In genomic region chr7:42987648-42988214, GRCh38 we compare ENCODE assay signal across 2 cellular contexts.
TF ChIP-seq lines count a peak whose summit lies in the region.

No MANE protein-coding gene starts in this region.

TF ChIP-seq in GM23338, 12 proteins besides CTCF, POLR2A, EP300 and RAD21 (continued from another document):
- no peak for TF ChIP-seq ZNF462 (CRISPR knock-in tag; IDR thresholded peaks at IDR 0.05)
- no peak for TF ChIP-seq JUNB (IDR thresholded peaks at IDR 0.05; ENCODE audit: unreplicated experiment)
- no peak for TF ChIP-seq STAT1 (IDR thresholded peaks at IDR 0.05; ENCODE audit: unreplicated experiment)
- TF ChIP-seq ZNF114 (CRISPR knock-in tag; IDR thresholded peaks at IDR 0.05): no peak
- no peak for TF ChIP-seq NANOG (IDR thresholded peaks at IDR 0.05; ENCODE audit: borderline replicate concordance)
- TF ChIP-seq, protein P1, sequence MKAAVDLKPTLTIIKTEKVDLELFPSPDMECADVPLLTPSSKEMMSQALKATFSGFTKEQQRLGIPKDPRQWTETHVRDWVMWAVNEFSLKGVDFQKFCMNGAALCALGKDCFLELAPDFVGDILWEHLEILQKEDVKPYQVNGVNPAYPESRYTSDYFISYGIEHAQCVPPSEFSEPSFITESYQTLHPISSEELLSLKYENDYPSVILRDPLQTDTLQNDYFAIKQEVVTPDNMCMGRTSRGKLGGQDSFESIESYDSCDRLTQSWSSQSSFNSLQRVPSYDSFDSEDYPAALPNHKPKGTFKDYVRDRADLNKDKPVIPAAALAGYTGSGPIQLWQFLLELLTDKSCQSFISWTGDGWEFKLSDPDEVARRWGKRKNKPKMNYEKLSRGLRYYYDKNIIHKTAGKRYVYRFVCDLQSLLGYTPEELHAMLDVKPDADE (IDR thresholded peaks at IDR 0.05): no peak
- no peak for TF ChIP-seq EZH2 (IDR thresholded peaks at IDR 0.05; ENCODE audit: low read depth, unreplicated experiment)
- TF ChIP-seq CREB1 (CRISPR knock-in tag; IDR thresholded peaks at IDR 0.05; ENCODE audit: low read depth): no peak
- TF ChIP-seq EZH2phosphoT487 (IDR thresholded peaks at IDR 0.05; ENCODE audit: unreplicated experiment): no peak
- TF ChIP-seq, protein P2, sequence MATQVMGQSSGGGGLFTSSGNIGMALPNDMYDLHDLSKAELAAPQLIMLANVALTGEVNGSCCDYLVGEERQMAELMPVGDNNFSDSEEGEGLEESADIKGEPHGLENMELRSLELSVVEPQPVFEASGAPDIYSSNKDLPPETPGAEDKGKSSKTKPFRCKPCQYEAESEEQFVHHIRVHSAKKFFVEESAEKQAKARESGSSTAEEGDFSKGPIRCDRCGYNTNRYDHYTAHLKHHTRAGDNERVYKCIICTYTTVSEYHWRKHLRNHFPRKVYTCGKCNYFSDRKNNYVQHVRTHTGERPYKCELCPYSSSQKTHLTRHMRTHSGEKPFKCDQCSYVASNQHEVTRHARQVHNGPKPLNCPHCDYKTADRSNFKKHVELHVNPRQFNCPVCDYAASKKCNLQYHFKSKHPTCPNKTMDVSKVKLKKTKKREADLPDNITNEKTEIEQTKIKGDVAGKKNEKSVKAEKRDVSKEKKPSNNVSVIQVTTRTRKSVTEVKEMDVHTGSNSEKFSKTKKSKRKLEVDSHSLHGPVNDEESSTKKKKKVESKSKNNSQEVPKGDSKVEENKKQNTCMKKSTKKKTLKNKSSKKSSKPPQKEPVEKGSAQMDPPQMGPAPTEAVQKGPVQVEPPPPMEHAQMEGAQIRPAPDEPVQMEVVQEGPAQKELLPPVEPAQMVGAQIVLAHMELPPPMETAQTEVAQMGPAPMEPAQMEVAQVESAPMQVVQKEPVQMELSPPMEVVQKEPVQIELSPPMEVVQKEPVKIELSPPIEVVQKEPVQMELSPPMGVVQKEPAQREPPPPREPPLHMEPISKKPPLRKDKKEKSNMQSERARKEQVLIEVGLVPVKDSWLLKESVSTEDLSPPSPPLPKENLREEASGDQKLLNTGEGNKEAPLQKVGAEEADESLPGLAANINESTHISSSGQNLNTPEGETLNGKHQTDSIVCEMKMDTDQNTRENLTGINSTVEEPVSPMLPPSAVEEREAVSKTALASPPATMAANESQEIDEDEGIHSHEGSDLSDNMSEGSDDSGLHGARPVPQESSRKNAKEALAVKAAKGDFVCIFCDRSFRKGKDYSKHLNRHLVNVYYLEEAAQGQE (IDR thresholded peaks at IDR 0.05; ENCODE audit: unreplicated experiment): no peak

TF ChIP-seq in WTC11, 78 proteins besides CTCF, POLR2A, EP300 and RAD21 (continued from another document):
- TF ChIP-seq, protein P3, sequence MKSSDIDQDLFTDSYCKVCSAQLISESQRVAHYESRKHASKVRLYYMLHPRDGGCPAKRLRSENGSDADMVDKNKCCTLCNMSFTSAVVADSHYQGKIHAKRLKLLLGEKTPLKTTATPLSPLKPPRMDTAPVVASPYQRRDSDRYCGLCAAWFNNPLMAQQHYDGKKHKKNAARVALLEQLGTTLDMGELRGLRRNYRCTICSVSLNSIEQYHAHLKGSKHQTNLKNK (CRISPR knock-in tag; IDR thresholded peaks at IDR 0.05): no peak
- TF ChIP-seq, protein P4, sequence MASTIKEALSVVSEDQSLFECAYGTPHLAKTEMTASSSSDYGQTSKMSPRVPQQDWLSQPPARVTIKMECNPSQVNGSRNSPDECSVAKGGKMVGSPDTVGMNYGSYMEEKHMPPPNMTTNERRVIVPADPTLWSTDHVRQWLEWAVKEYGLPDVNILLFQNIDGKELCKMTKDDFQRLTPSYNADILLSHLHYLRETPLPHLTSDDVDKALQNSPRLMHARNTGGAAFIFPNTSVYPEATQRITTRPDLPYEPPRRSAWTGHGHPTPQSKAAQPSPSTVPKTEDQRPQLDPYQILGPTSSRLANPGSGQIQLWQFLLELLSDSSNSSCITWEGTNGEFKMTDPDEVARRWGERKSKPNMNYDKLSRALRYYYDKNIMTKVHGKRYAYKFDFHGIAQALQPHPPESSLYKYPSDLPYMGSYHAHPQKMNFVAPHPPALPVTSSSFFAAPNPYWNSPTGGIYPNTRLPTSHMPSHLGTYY (CRISPR knock-in tag; IDR thresholded peaks at IDR 0.05): no peak
- TF ChIP-seq ZNF263 (CRISPR knock-in tag; IDR thresholded peaks at IDR 0.05; ENCODE audit: low read depth): no peak
